ENCODE assay signal across 13 cellular contexts in the genomic region with DNA sequence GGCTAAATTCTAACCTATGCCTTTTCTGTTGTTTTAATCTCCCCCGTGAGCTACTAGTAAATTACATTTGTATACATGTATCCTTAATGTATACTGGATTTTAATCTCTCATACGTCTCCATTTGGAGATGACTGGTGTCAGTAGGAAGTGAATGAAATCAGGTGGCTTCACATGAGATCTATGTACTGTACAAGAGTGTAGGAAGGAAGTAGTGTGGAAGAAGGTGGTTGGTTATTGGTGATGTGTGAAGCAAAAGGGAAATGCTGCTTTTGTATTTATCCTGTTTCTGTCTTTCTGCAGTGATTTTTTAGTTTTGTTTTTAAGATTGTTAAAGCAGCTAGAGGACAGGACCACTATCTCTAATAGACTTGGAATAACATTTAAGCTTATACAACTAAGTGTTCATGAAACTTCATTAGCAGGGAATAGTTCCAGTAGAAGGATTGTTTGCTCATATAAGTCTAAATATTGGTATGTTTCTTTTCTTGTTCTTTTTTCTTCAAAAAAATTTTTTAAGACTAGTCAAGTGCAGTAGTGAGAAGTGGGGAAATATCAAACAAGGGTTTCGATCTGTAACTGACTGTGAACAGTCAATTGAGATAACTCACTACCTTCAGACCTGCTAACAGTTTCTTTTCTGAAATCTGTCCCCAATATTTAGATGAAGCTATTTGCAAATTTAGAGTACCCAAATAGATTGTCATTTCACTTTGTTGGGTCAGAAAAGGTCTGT. TPM values are rescaled to one million over a fixed set of nuclear protein-coding genes. Genes with fewer than 3 reads are reported as not detected.
DNase-seq lines count a peak whose midpoint lies in the region; ATAC-seq and TF ChIP-seq lines count a peak whose summit lies in the region.
"Had no signal": no experiment of that assay in that cellular context is flagged by ENCODE, and none has a peak within 500 bp of the region (broad histone marks: within the 10 kb centered on the region; RNA-seq: fewer than 3 reads in every experiment).

No MANE protein-coding gene starts in this region.

- H3K27me3 ChIP-seq in breast epithelium (no peaks in the 10 kb centered on the region), upper lobe of right lung (no peaks in the 10 kb centered on the region)

- no peaks in the 10 kb centered on the region for H3K9me3 Mint-ChIP-seq in MCF 10A (ENCODE audit: unreplicated experiment)
- H3K9me3 Mint-ChIP-seq: activated CD4-positive, alpha-beta T cell treated with anti-CD3 and anti-CD28 coated beads, Interleukin-2, amount 10 ng/mL, durations not matched to agents 24 days and 14 days; neural crest cell had no signal

- POLR2A ChIA-PET in MCF 10A (lab: Yijun Ruan, JAX): interaction anchor here (1.2 to 1.9 kb wide), 3 partner anchors 13 to 16 kb away, joined by 4 to 5 read pairs (median 5); a partner anchor contains a TSS

- ATAC-seq in left lobe of liver (peak; percentile 16), upper lobe of right lung (peak; percentile 58)

- H3K4me1 ChIP-seq in breast epithelium (peaks cover 6 to 9% of the 10 kb centered on the region in 2 donors), upper lobe of right lung (peaks cover 45% of the 10 kb centered on the region)

- DNase-seq in breast epithelium (ENCODE audit: low spot score in 2 of 2): no peak
- DNase-seq in MCF 10A (ENCODE audit: unreplicated experiment): no peak
- no peak for DNase-seq in SK-N-MC (ENCODE audit: low read depth, low spot score)
- no peak for DNase-seq in left lobe of liver (ENCODE audit: low spot score)
- DNase-seq in upper lobe of right lung: no peak
- no peak for DNase-seq in hepatic stellate cell (ENCODE audit: low spot score)
- no peak for DNase-seq in OCI-M2 (lab: John Stamatoyannopoulos, UW; ENCODE audit: unreplicated experiment)
- no peak for DNase-seq in mesenteric fat pad (ENCODE audit: low spot score)
- DNase-seq: activated CD4-positive, alpha-beta T cell treated with anti-CD3 and anti-CD28 coated beads, Interleukin-2, amount 10 ng/mL, durations not matched to agents 24 days and 14 days; NCI-H1092; NCI-H69; stimulated activated CD4-positive, alpha-beta T cell treated with anti-CD3 and anti-CD28 coated beads, Interleukin-15, amount 100 ng/mL, for 24 hours had no signal

- peak overlapping the region; percentile 6 to 77 for H3K27ac ChIP-seq in breast epithelium
- H3K27ac ChIP-seq in SK-N-MC: 0 out of 2 replicates have a peak overlapping the region, but pooled peaks have one; percentile 45
- no peak overlapping the region for H3K27ac ChIP-seq in upper lobe of right lung

- H3K27me3 Mint-ChIP-seq in MCF 10A (ENCODE audit: insufficient read depth, unreplicated experiment): no peaks in the 10 kb centered on the region
- H3K27me3 Mint-ChIP-seq: activated CD4-positive, alpha-beta T cell treated with anti-CD3 and anti-CD28 coated beads, Interleukin-2, amount 10 ng/mL, durations not matched to agents 24 days and 14 days had no signal

- CTCF ChIA-PET in MCF 10A (lab: Yijun Ruan, JAX): interaction anchor here (0.6 to 0.9 kb wide), 4 partner anchors 15 to 279 kb away, joined by 3 to 5 read pairs (median 4); a partner anchor contains a TSS

- H3K4me3 ChIP-seq in breast epithelium (peak overlapping the region in 1 of 3 donors; percentile 7), SK-N-MC (no peak overlapping the region), upper lobe of right lung (no peak overlapping the region)

- no TSS peak for BruUV-seq in MCF 10A (replicated peaks; lab: Mats Ljungman, UMichigan)

- TF ChIP-seq CTCF in breast epithelium (IDR thresholded peaks at IDR 0.05) (no peak), MCF 10A (IDR thresholded peaks at IDR 0.05; ENCODE audit: unreplicated experiment) (no peak), upper lobe of right lung (IDR thresholded peaks at IDR 0.05) (no peak)

- H3K27ac Mint-ChIP-seq in MCF 10A (ENCODE audit: low read depth, unreplicated experiment): no peak overlapping the region

- intact Hi-C loops in breast epithelium (cut with DNase I; ENCODE audit: low total_unique reads) (no loop called here), MCF 10A (cut with micrococcal nuclease) (no loop called here), upper lobe of right lung (cut with DNase I) (no loop called here)

- H3K9me3 ChIP-seq in breast epithelium (no peaks in the 10 kb centered on the region), SK-N-MC (ENCODE audit: low read depth, low read length) (no peaks in the 10 kb centered on the region), upper lobe of right lung (no peaks in the 10 kb centered on the region)

- H3K4me1 Mint-ChIP-seq in MCF 10A (ENCODE audit: insufficient read depth, unreplicated experiment): peaks cover 18% of the 10 kb centered on the region

- H3K36me3 ChIP-seq in breast epithelium (no peaks in the 10 kb centered on the region), SK-N-MC (ENCODE audit: insufficient read depth, low read length) (peaks cover 39% of the 10 kb centered on the region), upper lobe of right lung (peaks cover 38% of the 10 kb centered on the region)

- TF ChIP-seq POLR2A in breast epithelium (IDR thresholded peaks at IDR 0.05): no peak

- no peak overlapping the region for H3K4me3 Mint-ChIP-seq in MCF 10A (ENCODE audit: unreplicated experiment)
- H3K4me3 Mint-ChIP-seq: activated CD4-positive, alpha-beta T cell treated with anti-CD3 and anti-CD28 coated beads, Interleukin-2, amount 10 ng/mL, durations not matched to agents 24 days and 14 days; neural crest cell had no signal

- H3K9ac ChIP-seq in SK-N-MC (ENCODE audit: insufficient read length): peak overlapping the region; percentile 14

- peaks cover 38% of the 10 kb centered on the region for H3K36me3 Mint-ChIP-seq in MCF 10A (ENCODE audit: insufficient read depth, unreplicated experiment)

RNA-seq across cellular contexts. Expression of a gene that starts 15.3 kb away (rescaled TPM):
- total RNA-seq in breast epithelium: 100 to 1,000 TPM; 107 to 144 (median 125) TPM
- 70.2 and 83.6 TPM in 2 replicates for total RNA-seq in MCF 10A (2022)
- 66.2 TPM for total RNA-seq in left lobe of liver
- 162 TPM for total RNA-seq in upper lobe of right lung
- 188 TPM for total RNA-seq in mesenteric fat pad

RNA-seq across cellular contexts. Expression of a gene that starts 17.5 kb away (rescaled TPM):
- total RNA-seq in breast epithelium (10 to 100 TPM; 42.6 to 71.8 (median 50.9) TPM), MCF 10A (2022) (38.7 and 44.7 TPM in 2 replicates), left lobe of liver (70.2 TPM), upper lobe of right lung (54.9 TPM), mesenteric fat pad (36.3 TPM)

RNA-seq across cellular contexts. Expression of a gene that starts 40.4 kb away (rescaled TPM):
- 1 to 10 TPM in 1 of 3 donors, under 1 TPM in 2; 0.48 to 1.5 (median 0.98) TPM for total RNA-seq in breast epithelium
- total RNA-seq in MCF 10A (2022): 0.16 and 0.25 TPM in 2 replicates
- 1.2 TPM for total RNA-seq in left lobe of liver
- 28.3 TPM for total RNA-seq in upper lobe of right lung
- total RNA-seq in mesenteric fat pad: 0.71 TPM

RNA-seq across cellular contexts. Expression of a gene that starts 51.7 kb away (rescaled TPM):
- total RNA-seq in breast epithelium (100 to 1,000 TPM; 239 to 331 (median 312) TPM), MCF 10A (2022) (874 and 1,247 TPM in 2 replicates), left lobe of liver (474 TPM), upper lobe of right lung (389 TPM), mesenteric fat pad (470 TPM)

Comparison
In these comparisons a context has a peak if more than half of its experiments do, and no peak if none do; other contexts are left out.
1. RNA of a gene that starts 40.4 kb away (total RNA-seq): 28.3 TPM in upper lobe of right lung (single experiment); 1.2 TPM in left lobe of liver (single experiment), 0.48 to 1.5 TPM in breast epithelium, 0.71 TPM in mesenteric fat pad (single experiment) and 0.16 to 0.25 TPM in MCF 10A; every median in the first group is over 10 times any median in the second.